ENCODE assay signal across 8 cellular contexts in genomic region chr6:45420083-45420908, GRCh38. TPM values are rescaled to one million over a fixed set of nuclear protein-coding genes. Genes with fewer than 3 reads are reported as not detected.
DNase-seq lines count a peak whose midpoint lies in the region; ATAC-seq and TF ChIP-seq lines count a peak whose summit lies in the region.

No MANE protein-coding gene starts in this region.

- no peaks in the 10 kb centered on the region for H3K36me3 Mint-ChIP-seq in WTC11
- no peaks in the 10 kb centered on the region for H3K36me3 Mint-ChIP-seq in natural killer cell treated with Interleukin-12 subunit alpha and Interleukin-12 subunit beta and Interleukin-15 and Interleukin-18, amount 100 ng/mL, for 72 hours

- peak; percentile 2; the same call in 1 of the 2 replicates for ATAC-seq in WTC11
- ATAC-seq in natural killer cell treated with Interleukin-12 subunit alpha and Interleukin-12 subunit beta and Interleukin-15 and Interleukin-18, amount 100 ng/mL, for 72 hours = no peak
- ATAC-seq in thoracic aorta (ENCODE audit: insufficient number of reproducible peaks, low FRiP score, low read depth) = no peak
- no peak for ATAC-seq in GM19035 (IDR thresholded peaks at IDR 0.05; ENCODE audit: unreplicated experiment)

- TF ChIP-seq CTCF in WTC11 (IDR thresholded peaks at IDR 0.05) (no peak), thoracic aorta (IDR thresholded peaks at IDR 0.05) (no peak)

- no peak overlapping the region for H3K9ac ChIP-seq in HUES48 (ENCODE audit: low read depth, low read length)

- no peaks in the 10 kb centered on the region for H3K9me3 Mint-ChIP-seq in WTC11
- no peaks in the 10 kb centered on the region for H3K9me3 Mint-ChIP-seq in natural killer cell treated with Interleukin-12 subunit alpha and Interleukin-12 subunit beta and Interleukin-15 and Interleukin-18, amount 100 ng/mL, for 72 hours

- H3K4me1 Mint-ChIP-seq in WTC11 = peaks cover 37% of the 10 kb centered on the region
- peaks cover 25 to 39% of the 10 kb centered on the region in 2 donors for H3K4me1 Mint-ChIP-seq in natural killer cell treated with Interleukin-12 subunit alpha and Interleukin-12 subunit beta and Interleukin-15 and Interleukin-18, amount 100 ng/mL, for 72 hours (ENCODE audit: low read depth in 2 of 2)

- H3K4me3 ChIP-seq in HUES48 (ENCODE audit: low read depth, low read length) (peak overlapping the region; percentile 70), thoracic aorta (peak overlapping the region; percentile 74)

- peaks cover 96% of the 10 kb centered on the region for H3K27me3 Mint-ChIP-seq in WTC11 (ENCODE audit: low read depth)
- H3K27me3 Mint-ChIP-seq in natural killer cell treated with Interleukin-12 subunit alpha and Interleukin-12 subunit beta and Interleukin-15 and Interleukin-18, amount 100 ng/mL, for 72 hours = peaks cover 19 to 25% of the 10 kb centered on the region in 2 donors

- H3K27me3 ChIP-seq in HUES48 (ENCODE audit: control insufficient read depth, insufficient read depth, low read length) (peaks cover 89% of the 10 kb centered on the region), thoracic aorta (replicated peaks; ENCODE audit: insufficient read depth) (peaks cover 24% of the 10 kb centered on the region)

- H3K4me3 Mint-ChIP-seq in WTC11 = peak overlapping the region; percentile 92
- H3K4me3 Mint-ChIP-seq in natural killer cell treated with Interleukin-12 subunit alpha and Interleukin-12 subunit beta and Interleukin-15 and Interleukin-18, amount 100 ng/mL, for 72 hours = peak overlapping the region; percentile 98

- H3K9me3 ChIP-seq in HUES48 (ENCODE audit: control insufficient read depth, insufficient read depth, low read length) = no peaks in the 10 kb centered on the region
- no peaks in the 10 kb centered on the region for H3K9me3 ChIP-seq in thoracic aorta

- POLR2A ChIA-PET in WTC11 (lab: Charles Lee) = no interaction called here

- CTCF ChIA-PET in WTC11 (lab: Charles Lee) = interaction anchor here (0.8 to 1.6 kb wide), 5 partner anchors 42 to 945 kb away, joined by 4 to 8 read pairs (median 6); no protein-coding TSS in a partner anchor

- H3K4me1 ChIP-seq in HUES48 (ENCODE audit: control insufficient read depth, insufficient read depth, low read length) (peaks cover 23% of the 10 kb centered on the region), thoracic aorta (ENCODE audit: control insufficient read depth in 1 of 2, low read depth in 2 of 2) (peaks cover 6 to 30% of the 10 kb centered on the region in 2 donors)

- H3K27ac ChIP-seq in HUES48 (ENCODE audit: low read depth, low read length) (no peak overlapping the region), thoracic aorta (no peak overlapping the region)

- DNase-seq in WTC11 (ENCODE audit: low spot score) = peak; percentile 12
- DNase-seq in ecto neural progenitor cell (ENCODE audit: low spot score) = peak; percentile 52
- DNase-seq in natural killer cell treated with Interleukin-12 subunit alpha and Interleukin-12 subunit beta and Interleukin-15 and Interleukin-18, amount 100 ng/mL, for 72 hours (ENCODE audit: low spot score) = no peak
- no peak for DNase-seq in thoracic aorta (ENCODE audit: low spot score)
- DNase-seq in GDM1 (lab: John Stamatoyannopoulos, UW) = no peak
- DNase-seq in NCI-H2227 (lab: John Stamatoyannopoulos, UW; ENCODE audit: unreplicated experiment) = no peak

- H3K27ac Mint-ChIP-seq in WTC11 = no peak overlapping the region
- peak overlapping the region; percentile 86 to 95 for H3K27ac Mint-ChIP-seq in natural killer cell treated with Interleukin-12 subunit alpha and Interleukin-12 subunit beta and Interleukin-15 and Interleukin-18, amount 100 ng/mL, for 72 hours

- H3K36me3 ChIP-seq in HUES48 (ENCODE audit: control insufficient read depth, insufficient read depth, low read length) (no peaks in the 10 kb centered on the region), thoracic aorta (no peaks in the 10 kb centered on the region)

TF ChIP-seq in WTC11, 78 proteins besides CTCF, POLR2A, EP300 and RAD21:
- TF ChIP-seq NFYB (CRISPR knock-in tag; conservative IDR thresholded peaks at IDR 0.05; ENCODE audit: low read depth) = no peak
- TF ChIP-seq ZNF425 (CRISPR knock-in tag; conservative IDR thresholded peaks at IDR 0.05) = no peak
- no peak for TF ChIP-seq FOXJ3 (CRISPR knock-in tag; IDR thresholded peaks at IDR 0.05; ENCODE audit: borderline replicate concordance)
- no peak for TF ChIP-seq SMAD3 (CRISPR knock-in tag; IDR thresholded peaks at IDR 0.05; ENCODE audit: borderline replicate concordance)
- TF ChIP-seq MAX (CRISPR knock-in tag; IDR thresholded peaks at IDR 0.05) = 0 out of 2 replicates have a peak, but pooled peaks have one; percentile 28
- TF ChIP-seq ZBTB21 (CRISPR knock-in tag; IDR thresholded peaks at IDR 0.05; ENCODE audit: borderline replicate concordance) = no peak
- TF ChIP-seq ATF1 (CRISPR knock-in tag; IDR thresholded peaks at IDR 0.05) = no peak
- no peak for TF ChIP-seq JUN (CRISPR knock-in tag; IDR thresholded peaks at IDR 0.05)
- TF ChIP-seq CBFB (CRISPR knock-in tag; IDR thresholded peaks at IDR 0.05; ENCODE audit: low read depth) = no peak

RNA-seq across cellular contexts. Expression of gene SUPT3H, which starts 42.6 kb away (rescaled TPM):
- 15.3 to 21.9 TPM (median 19.2 TPM) in 3 replicates for total RNA-seq in WTC11 (2021)
- 1 to 10 TPM; 5.3 to 9.6 TPM for total RNA-seq in natural killer cell treated with Interleukin-12 subunit alpha and Interleukin-12 subunit beta and Interleukin-15 and Interleukin-18, amount 100 ng/mL, for 72 hours
- total RNA-seq in thoracic aorta = 1 to 10 TPM; 5.3 to 6.6 TPM

Comparison
In these comparisons a context has a peak if more than half of its experiments do, and no peak if none do; other contexts are left out.
1. DNase-seq: peak in WTC11 (single experiment) and ecto neural progenitor cell (single experiment); none in natural killer cell treated with Interleukin-12 subunit alpha and Interleukin-12 subunit beta and Interleukin-15 and Interleukin-18, amount 100 ng/mL, for 72 hours (single experiment), thoracic aorta (single experiment), GDM1 (single experiment) and NCI-H2227 (single experiment).